8 cellular contexts compared by ENCODE assay signal in the genomic region with DNA sequence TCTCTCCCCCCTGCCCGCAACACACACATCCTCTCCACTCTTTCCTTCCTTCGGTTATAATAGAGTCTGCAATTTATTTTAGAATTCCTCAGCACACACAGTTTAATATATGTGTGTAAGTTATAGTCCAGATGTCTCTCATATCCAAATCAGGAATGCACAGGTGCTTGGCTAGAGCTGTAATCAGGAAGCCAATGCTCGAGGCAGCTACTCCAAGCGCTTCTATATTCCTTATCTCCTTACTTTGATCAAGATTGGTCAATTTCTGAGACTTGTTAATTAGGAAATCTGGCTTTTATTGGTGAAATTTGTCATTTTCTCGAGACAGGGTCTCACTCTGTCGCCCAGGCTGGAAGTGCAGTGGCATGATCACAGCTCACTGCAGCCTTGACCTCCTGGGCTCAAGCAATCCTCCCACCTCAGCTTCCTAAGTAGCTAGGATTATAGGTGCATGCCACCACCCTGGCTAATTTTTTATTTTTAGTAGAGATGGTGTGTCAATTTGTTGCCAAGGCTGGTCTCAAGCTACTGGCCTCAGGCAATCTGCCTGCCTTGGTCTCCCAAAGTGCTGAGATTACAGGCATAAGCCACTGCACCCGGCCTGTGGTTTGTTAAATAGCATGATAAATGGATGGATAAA. TPM values are rescaled to one million over a fixed set of nuclear protein-coding genes. Genes with fewer than 3 reads are reported as not detected.
A peak's percentile ranks its signal among the peaks of the same experiment; 100 is the strongest.
DNase-seq lines count a peak whose midpoint lies in the region; ATAC-seq and TF ChIP-seq lines count a peak whose summit lies in the region.

No MANE protein-coding gene starts in this region.

- H3K9me3 Mint-ChIP-seq in CD4-positive, alpha-beta T cell, result no peaks in the 10 kb centered on the region
- H3K9me3 Mint-ChIP-seq in nephron, result no peaks in the 10 kb centered on the region

- no peak overlapping the region for H4K91ac ChIP-seq in IMR-90 (ENCODE audit: insufficient read depth, low read depth, low read length)

- H3K9me3 ChIP-seq in CD4-positive, alpha-beta T cell (ENCODE audit: control insufficient read depth, low read length), result no peaks in the 10 kb centered on the region
- H3K9me3 ChIP-seq in IMR-90 (ENCODE audit: control insufficient read depth, insufficient read depth, low read length) (no peaks in the 10 kb centered on the region; the same call in 1 of the 2 replicates), colonic mucosa (no peaks in the 10 kb centered on the region)

- H3K9me1 ChIP-seq in IMR-90 (ENCODE audit: insufficient read depth, low read length), result no peaks in the 10 kb centered on the region

- H3K36me3 ChIP-seq in IMR-90 (ENCODE audit: control insufficient read depth, insufficient read depth, low read length) (no peaks in the 10 kb centered on the region), colonic mucosa (no peaks in the 10 kb centered on the region)

- H3K4ac ChIP-seq in IMR-90 (ENCODE audit: low read depth, low read length), result no peak overlapping the region

- H4K20me1 ChIP-seq in IMR-90 (ENCODE audit: insufficient read depth, low read length), result no peaks in the 10 kb centered on the region

- BruUV-seq in IMR-90 (replicated peaks; lab: Mats Ljungman, UMichigan), result no TSS peak

- no peak for ATAC-seq in CD4-positive, alpha-beta T cell (ENCODE audit: poor library complexity)
- no peak for ATAC-seq in IMR-90 (ENCODE audit: low read depth)
- ATAC-seq in HG03095 (IDR thresholded peaks at IDR 0.05; ENCODE audit: unreplicated experiment), result no peak
- no peak for ATAC-seq in HG02588 (IDR thresholded peaks at IDR 0.05; ENCODE audit: unreplicated experiment)

- no peak for TF ChIP-seq RAD21 in IMR-90 (IDR thresholded peaks at IDR 0.05; ENCODE audit: low read length)

- peak overlapping the region; percentile 52 for H3K4me3 Mint-ChIP-seq in CD4-positive, alpha-beta T cell
- peak overlapping the region in 2 of 3 experiments; percentile 24 to 29 for H3K4me3 Mint-ChIP-seq in nephron

- POLR2A ChIA-PET in CD4-positive, alpha-beta T cell (lab: Charles Lee), result interaction anchor here (0.6 to 3.9 kb wide), 11 partner anchors 18 to 184 kb away, joined by 3 to 59 read pairs (median 3); a partner anchor contains a TSS
- POLR2A ChIA-PET in IMR-90 (lab: Charles Lee; ENCODE audit: unreplicated experiment), result no interaction called here

- H3K14ac ChIP-seq in IMR-90 (replicated peaks; ENCODE audit: low read depth, low read length), result no peak overlapping the region

- H2BK5ac ChIP-seq in IMR-90 (ENCODE audit: low read depth, low read length, poor library complexity, severe bottlenecking), result no peak overlapping the region

- H3K27me3 Mint-ChIP-seq in CD4-positive, alpha-beta T cell, result no peaks in the 10 kb centered on the region
- H3K27me3 Mint-ChIP-seq in nephron (ENCODE audit: low read depth), result no peaks in the 10 kb centered on the region

- H3K56ac ChIP-seq in IMR-90 (ENCODE audit: extremely low read depth, insufficient read depth, low read length), result no peak overlapping the region

- dilution Hi-C loops in IMR-90 (cut with HindIII; ENCODE audit: low sequenced_read_pairs, unreplicated experiment), result no loop called here

- peak overlapping the region; percentile 1 for H3K27ac ChIP-seq in CD4-positive, alpha-beta T cell (ENCODE audit: low read depth, low read length)
- H3K27ac ChIP-seq in IMR-90 (ENCODE audit: insufficient read depth, low read length) (no peak overlapping the region), colonic mucosa (no peak overlapping the region)

- peaks cover 14% of the 10 kb centered on the region for H3K4me1 Mint-ChIP-seq in CD4-positive, alpha-beta T cell (ENCODE audit: low read depth)
- peaks cover 7% of the 10 kb centered on the region for H3K4me1 Mint-ChIP-seq in nephron

- H3K27ac Mint-ChIP-seq in CD4-positive, alpha-beta T cell, result peak overlapping the region; percentile 72
- H3K27ac Mint-ChIP-seq in nephron, result no peak overlapping the region

- no peak overlapping the region for H3K23ac ChIP-seq in IMR-90 (ENCODE audit: low read depth, low read length)

- in situ Hi-C loops in IMR-90 (cut with MboI; ENCODE audit: low sequenced_read_pairs), result no loop called here

- no CpG with 5 or more reads among the region's 7 CpGs for WGBS in IMR-90 (ENCODE audit: extremely low coverage in 2 of 2, insufficient read length in 1 of 2), 2 experiments

- H2BK120ac ChIP-seq in IMR-90 (ENCODE audit: low read depth, low read length), result no peak overlapping the region

- H3K4me3 ChIP-seq in IMR-90 (ENCODE audit: insufficient read depth, low read depth, low read length), result no peak overlapping the region
- H3K4me3 ChIP-seq in colonic mucosa, result peak overlapping the region; percentile 11

- peaks cover 13% of the 10 kb centered on the region for H3K36me3 Mint-ChIP-seq in CD4-positive, alpha-beta T cell (ENCODE audit: low read depth)
- H3K36me3 Mint-ChIP-seq in nephron (ENCODE audit: low read depth), result no peaks in the 10 kb centered on the region

- peak overlapping the region; percentile 32; the same call in 1 of the 2 replicates for H2BK20ac ChIP-seq in IMR-90 (ENCODE audit: low read depth, low read length)

- no peak overlapping the region for H2AK9ac ChIP-seq in IMR-90 (replicated peaks; ENCODE audit: low read depth, low read length, poor library complexity)

- H3K9ac ChIP-seq in IMR-90 (ENCODE audit: low read depth, low read length) (no peak overlapping the region), colonic mucosa (ENCODE audit: low read depth in 2 of 2, low read length in 2 of 2) (peak overlapping the region in 1 of 2 donors; percentile 7)

- no peak overlapping the region for H3K4me2 ChIP-seq in IMR-90 (ENCODE audit: low read depth, low read length)

- H3K4me1 ChIP-seq in IMR-90 (ENCODE audit: control insufficient read depth, insufficient read depth, low read length) (no peaks in the 10 kb centered on the region), colonic mucosa (no peaks in the 10 kb centered on the region)

- no peak overlapping the region for H2AFZ ChIP-seq in IMR-90 (replicated peaks; ENCODE audit: low read length, poor library complexity)

- no peak for TF ChIP-seq CTCF in CD4-positive, alpha-beta T cell (IDR thresholded peaks at IDR 0.05)
- TF ChIP-seq CTCF in IMR-90 (conservative IDR thresholded peaks at IDR 0.05; ENCODE audit: low read depth, low read length), result no peak
- TF ChIP-seq CTCF in colonic mucosa (IDR thresholded peaks at IDR 0.05), result no peak
- no peak for TF ChIP-seq CTCF in nephron (IDR thresholded peaks at IDR 0.05; ENCODE audit: unreplicated experiment in 3 of 3)

- H3K18ac ChIP-seq in IMR-90 (ENCODE audit: low read depth, low read length), result no peak overlapping the region

- H4K8ac ChIP-seq in IMR-90 (ENCODE audit: low read depth in 2 of 2, low read length in 2 of 2), result no peak overlapping the region

- no peaks in the 10 kb centered on the region; a peak in 1 of 4 replicates for H3K79me1 ChIP-seq in IMR-90 (ENCODE audit: low read depth in 1 of 2, low read length in 2 of 2)

- H2AK5ac ChIP-seq in IMR-90 (ENCODE audit: low read depth, low read length), result peak overlapping the region; percentile 44; the same call in 1 of the 2 replicates

- DNase-seq in CD4-positive, alpha-beta T cell, result no peak
- DNase-seq in IMR-90, result no peak
- DNase-seq in colonic mucosa, result no peak
- no peak for DNase-seq in stimulated activated CD4-positive, alpha-beta T cell treated with anti-CD3 and anti-CD28 coated beads, Interleukin-2, amount 100 ng/mL, for 48 hours
- no peak for DNase-seq in cerebellum (ENCODE audit: low spot score)

- H4K5ac ChIP-seq in IMR-90 (ENCODE audit: low read depth, low read length), result no peak overlapping the region

- CTCF ChIA-PET in CD4-positive, alpha-beta T cell (lab: Charles Lee), result interaction anchor here (0.6 to 8.3 kb wide), 20 partner anchors 9 to 220 kb away, joined by 3 to 101 read pairs (median 6); a partner anchor contains a TSS
- CTCF ChIA-PET in IMR-90 (lab: Yijun Ruan, JAX), result interaction anchor here (0.6 to 2.8 kb wide), 14 partner anchors 10 to 945 kb away, joined by 3 to 29 read pairs (median 4); a partner anchor contains a TSS

- no peak overlapping the region for H2BK15ac ChIP-seq in IMR-90 (ENCODE audit: low read depth, low read length)

- intact Hi-C loops in CD4-positive, alpha-beta T cell (cut with DNase I, micrococcal nuclease), result loop anchor here (1.0 to 5.0 kb wide), 4 partner anchors 101 to 203 kb away; no protein-coding TSS in a partner anchor
- intact Hi-C loops in IMR-90 (cut with micrococcal nuclease) (loop anchor here (1.0 kb wide), 3 partner anchors 101 to 203 kb away; no protein-coding TSS in a partner anchor), colonic mucosa (cut with DNase I) (loop anchor here (2.0 to 5.0 kb wide), 3 partner anchors 101 to 203 kb away; a partner anchor contains a TSS)

- H3K27me3 ChIP-seq in CD4-positive, alpha-beta T cell (ENCODE audit: control insufficient read depth, insufficient read depth, low read length), result no peaks in the 10 kb centered on the region
- H3K27me3 ChIP-seq in IMR-90 (ENCODE audit: control insufficient read depth, insufficient read depth, low read length), result no peaks in the 10 kb centered on the region
- no peaks in the 10 kb centered on the region for H3K27me3 ChIP-seq in colonic mucosa

- TF ChIP-seq POLR2A in IMR-90 (IDR thresholded peaks at IDR 0.05; ENCODE audit: low read depth, low read length), result no peak

TF ChIP-seq in IMR-90, 13 proteins besides CTCF, POLR2A, EP300 and RAD21:
- no peak for TF ChIP-seq RCOR1 (IDR thresholded peaks at IDR 0.05; ENCODE audit: insufficient replicate concordance, low read length)
- TF ChIP-seq MXI1 (IDR thresholded peaks at IDR 0.05; ENCODE audit: borderline replicate concordance, low read depth, low read length), result no peak
- TF ChIP-seq MAFK (IDR thresholded peaks at IDR 0.05; ENCODE audit: low read depth, low read length), result no peak
- TF ChIP-seq BHLHE40 (IDR thresholded peaks at IDR 0.05; ENCODE audit: low read depth, low read length), result no peak
- TF ChIP-seq, protein P1, sequence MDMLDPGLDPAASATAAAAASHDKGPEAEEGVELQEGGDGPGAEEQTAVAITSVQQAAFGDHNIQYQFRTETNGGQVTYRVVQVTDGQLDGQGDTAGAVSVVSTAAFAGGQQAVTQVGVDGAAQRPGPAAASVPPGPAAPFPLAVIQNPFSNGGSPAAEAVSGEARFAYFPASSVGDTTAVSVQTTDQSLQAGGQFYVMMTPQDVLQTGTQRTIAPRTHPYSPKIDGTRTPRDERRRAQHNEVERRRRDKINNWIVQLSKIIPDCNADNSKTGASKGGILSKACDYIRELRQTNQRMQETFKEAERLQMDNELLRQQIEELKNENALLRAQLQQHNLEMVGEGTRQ (IDR thresholded peaks at IDR 0.05; ENCODE audit: low read depth, low read length), result no peak
- TF ChIP-seq CEBPB (IDR thresholded peaks at IDR 0.05; ENCODE audit: low read depth, low read length), result no peak
- TF ChIP-seq NFE2L2 (IDR thresholded peaks at IDR 0.05; ENCODE audit: low read depth, low read length), result no peak
- TF ChIP-seq FOS (IDR thresholded peaks at IDR 0.05; ENCODE audit: low read depth, low read length), result no peak
- no peak for TF ChIP-seq CHD1 (IDR thresholded peaks at IDR 0.05; ENCODE audit: low read depth, low read length)

RNA-seq across cellular contexts. Expression of a gene that starts 27.7 kb away (rescaled TPM):
- total RNA-seq in CD4-positive, alpha-beta T cell, result 1,000 to 10,000 TPM; 1,712 to 1,770 TPM
- total RNA-seq in IMR-90 (2012; rRNA removed) (1,679 and 1,907 TPM in 2 replicates), colonic mucosa (100 to 1,000 TPM; 749 to 786 TPM), cerebellum (808 TPM)
- polyA plus RNA-seq in IMR-90 (2012; rRNA removed), result 1,239 and 1,406 TPM in 2 replicates
- 609 and 629 TPM in 2 replicates for polyA plus RNA-seq in IMR-90 (2012; cell fraction: cytosol; rRNA removed)
- polyA plus RNA-seq in IMR-90 (2012; cell fraction: nucleus; rRNA removed; ENCODE audit: low replicate concordance), result 99.4 and 681 TPM in 2 replicates
